ENCODE assay signal across 8 cellular contexts in the genomic region with DNA sequence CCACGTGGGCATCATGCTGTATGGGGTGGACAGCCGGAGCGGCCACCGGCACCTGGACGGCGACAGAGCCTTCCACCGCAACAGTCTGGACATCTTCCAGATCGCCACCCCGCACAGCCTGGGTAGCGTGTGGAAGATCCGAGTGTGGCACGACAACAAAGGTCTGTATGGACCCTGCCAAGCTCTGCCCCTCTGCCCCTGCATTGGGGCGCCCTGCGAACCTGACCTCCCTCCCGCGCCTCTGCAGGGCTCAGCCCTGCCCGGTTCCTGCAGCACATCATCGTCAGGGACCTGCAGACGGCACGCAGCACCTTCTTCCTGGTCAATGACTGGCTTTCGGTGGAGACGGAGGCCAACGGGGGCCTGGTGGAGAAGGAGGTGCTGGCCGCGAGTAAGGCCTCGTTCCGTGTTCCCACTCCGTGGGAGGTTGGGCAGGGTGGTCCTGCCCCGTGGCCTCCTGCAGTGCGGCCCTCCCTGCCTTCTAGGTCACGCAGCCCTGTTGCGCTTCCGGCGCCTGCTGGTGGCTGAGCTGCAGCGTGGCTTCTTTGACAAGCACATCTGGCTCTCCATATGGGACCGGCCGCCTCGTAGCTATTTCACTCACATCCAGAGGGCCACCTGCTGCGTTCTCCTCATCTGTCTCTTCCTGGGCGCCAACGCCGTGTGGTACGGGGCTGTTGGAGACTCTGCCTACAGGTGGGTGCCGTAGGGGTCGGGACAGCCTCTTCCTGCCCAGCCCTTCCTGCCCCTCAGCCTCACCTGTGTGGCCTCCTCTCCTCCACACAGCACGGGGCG. TPM values are rescaled to one million over a fixed set of nuclear protein-coding genes. Genes with fewer than 3 reads are reported as not detected.
A peak's percentile ranks its signal among the peaks of the same experiment; 100 is the strongest.
DNase-seq lines count a peak whose midpoint lies in the region; ATAC-seq and TF ChIP-seq lines count a peak whose summit lies in the region.
"Not testable (repeated sequence)": the region's sequence is repeated elsewhere in the genome, so short reads cannot be mapped to it uniquely, and the experiment has no call there.

No MANE protein-coding gene starts in this region.

- H3K4me3 ChIP-seq in adrenal gland, colonic mucosa, heart right ventricle, lower lobe of right lung: not testable (repeated sequence)

- not testable (repeated sequence) for ATAC-seq in heart right ventricle, left lobe of liver, lower lobe of right lung, sciatic nerve

- not testable (repeated sequence) for TF ChIP-seq POLR2A in adrenal gland (IDR thresholded peaks at IDR 0.05)

- peak; percentile 77 for DNase-seq in NCI-H2171 treated with DMSO at 0.1 percent for 48 hours (lab: John Stamatoyannopoulos, UW)
- DNase-seq in adrenal gland, result peak in 4 of 7 donors; percentile 4 to 50 (median 11)
- peak; percentile 16 for DNase-seq in colonic mucosa
- peak; percentile 1 to 10 for DNase-seq in heart right ventricle
- DNase-seq in left lobe of liver (ENCODE audit: low spot score), result peak; percentile 41
- DNase-seq in lower lobe of right lung, result peak; percentile 40
- DNase-seq in sciatic nerve (ENCODE audit: low spot score), result peak; percentile 19
- DNase-seq in ureter (ENCODE audit: low spot score), result peak; percentile 22

- WGBS in adrenal gland, 4 donors, result 89 to 96% (median 95%) methylated on average over 8 to 27 of the region's 47 CpGs; no CpG with 5 or more reads in 1 of the 4 donors
- WGBS in heart right ventricle, 2 donors, result 93 to 97% methylated on average over 17 to 28 of the region's 47 CpGs

- not testable (repeated sequence) for H3K27ac ChIP-seq in adrenal gland, colonic mucosa, heart right ventricle, lower lobe of right lung

- H3K9ac ChIP-seq in colonic mucosa (ENCODE audit: low read depth in 2 of 2, low read length in 2 of 2), result not testable (repeated sequence)

- not testable (repeated sequence) for H3K27me3 ChIP-seq in adrenal gland; colonic mucosa; heart right ventricle; lower lobe of right lung (ENCODE audit: low read depth)

- H3K36me3 ChIP-seq in adrenal gland (replicated peaks in 1 of 2); colonic mucosa; heart right ventricle; lower lobe of right lung: not testable (repeated sequence)

- not testable (repeated sequence) for TF ChIP-seq CTCF in adrenal gland (IDR thresholded peaks at IDR 0.05); colonic mucosa (IDR thresholded peaks at IDR 0.05); heart right ventricle (IDR thresholded peaks at IDR 0.05); lower lobe of right lung (IDR thresholded peaks at IDR 0.05)

- H3K4me1 ChIP-seq in adrenal gland (replicated peaks in 1 of 2); colonic mucosa; heart right ventricle; lower lobe of right lung: not testable (repeated sequence)

- H3K9me3 ChIP-seq in adrenal gland (replicated peaks in 1 of 3); colonic mucosa; heart right ventricle; lower lobe of right lung: not testable (repeated sequence)

- intact Hi-C loops in adrenal gland (cut with DNase I); colonic mucosa (cut with DNase I); heart right ventricle (cut with DNase I); lower lobe of right lung (cut with DNase I); sciatic nerve (cut with DNase I): not testable (repeated sequence)

RNA-seq across cellular contexts. Expression of a gene that starts 4.5 kb away (rescaled TPM):
- total RNA-seq in adrenal gland (100 to 1,000 TPM in 1 of 8 donors, 10 to 100 TPM in 7; 23.9 to 114 (median 51.4) TPM), colonic mucosa (10 to 100 TPM; 32.8 to 74.3 TPM), heart right ventricle (10 to 100 TPM; 31.2 to 52.1 (median 39.5) TPM), left lobe of liver (37.1 TPM), lower lobe of right lung (90.9 TPM), sciatic nerve (214 TPM), ureter (158 TPM)
- polyA plus RNA-seq in adrenal gland (100 to 1,000 TPM in 2 of 3 donors, 10 to 100 TPM in 1; 44.8 to 534 (median 260) TPM), heart right ventricle (100 to 1,000 TPM in 1 of 2 donors, 10 to 100 TPM in 1; 45.0 to 165 TPM)

RNA-seq across cellular contexts. Expression of a gene that starts 42.0 kb away (rescaled TPM):
- total RNA-seq in adrenal gland (10 to 100 TPM; 45.0 to 81.5 (median 72.7) TPM), colonic mucosa (100 to 1,000 TPM; 253 to 267 TPM), heart right ventricle (10 to 100 TPM; 63.9 to 88.5 (median 72.0) TPM), left lobe of liver (117 TPM), lower lobe of right lung (103 TPM), sciatic nerve (58.6 TPM), ureter (133 TPM)
- polyA plus RNA-seq in adrenal gland (10 to 100 TPM; 38.9 to 68.7 (median 57.7) TPM), heart right ventricle (10 to 100 TPM; 24.9 to 41.0 TPM)

Comparison
In these comparisons a context has a peak if more than half of its experiments do, and no peak if none do; other contexts are left out.
1. DNase-seq: peak in every context shown above with its lines; median percentile 77 in NCI-H2171 treated with DMSO at 0.1 percent for 48 hours; 41 in left lobe of liver; 40 in lower lobe of right lung; 22 in ureter; 19 in sciatic nerve; 16 in colonic mucosa; 11 in adrenal gland; 6 in heart right ventricle.